1 cellular context compared by ENCODE assay signal in the genomic region with DNA sequence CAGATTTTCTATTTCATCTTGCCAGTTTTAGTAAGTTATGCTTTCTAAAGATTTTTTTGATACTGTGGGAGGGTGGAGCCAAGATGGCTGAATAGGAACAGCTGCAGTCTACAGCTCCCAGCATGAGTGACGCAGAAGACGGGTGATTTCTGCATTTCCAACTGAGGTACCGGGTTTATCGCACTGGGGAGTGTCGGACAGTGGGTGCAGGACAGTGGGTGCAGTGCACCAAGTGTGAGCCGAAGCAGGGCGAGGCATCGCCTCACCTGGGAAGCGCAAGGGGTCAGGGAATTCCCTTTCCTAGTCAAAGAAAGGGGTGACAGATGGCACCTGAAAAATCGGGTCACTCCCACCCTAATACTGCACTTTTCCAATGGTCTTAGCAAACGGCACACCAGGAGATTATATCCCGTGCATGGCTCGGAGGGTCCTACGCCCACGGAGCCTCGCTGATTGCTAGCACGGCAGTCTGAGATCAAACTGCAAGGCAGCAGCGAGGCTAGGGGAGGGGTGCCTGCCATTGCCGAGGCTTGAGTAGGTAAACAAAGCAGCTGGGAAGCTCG.
A peak's percentile ranks its signal among the peaks of the same experiment; 100 is the strongest.
TF ChIP-seq lines count a peak whose summit lies in the region.

No MANE protein-coding gene starts in this region.

TF ChIP-seq in K562, 482 proteins besides CTCF, POLR2A, EP300 and RAD21 (continued from another document):
- TF ChIP-seq IRF9 (tag; IDR thresholded peaks at IDR 0.05) (0 out of 2 replicates have a peak, but pooled peaks have one; percentile 26), MBD1 (CRISPR knock-in tag; IDR thresholded peaks at IDR 0.05) (peak; percentile 67; the same call in 1 of the 2 replicates), ZNF217 (CRISPR knock-in tag; IDR thresholded peaks at IDR 0.05) (0 out of 2 replicates have a peak, but pooled peaks have one; percentile 11), TRIM24 (IDR thresholded peaks at IDR 0.05) (peak; percentile 71 to 80; a peak in 3 of 4 replicates), YY1 (IDR thresholded peaks at IDR 0.05; ENCODE audit: borderline replicate concordance in 1 of 3, control insufficient read depth in 1 of 3, extremely low read depth in 1 of 3, insufficient read depth in 3 of 3, insufficient read length in 1 of 3, insufficient replicate concordance in 2 of 3, low read depth in 1 of 3, low read length in 2 of 3) (peak in 1 of 3 experiments; percentile 47), ZNF449 (CRISPR knock-in tag; IDR thresholded peaks at IDR 0.05) (0 out of 2 replicates have a peak, but pooled peaks have one; percentile 28), TRIM28 (IDR thresholded peaks at IDR 0.05) (peak; percentile 88), FOXK1 (CRISPR knock-in tag; IDR thresholded peaks at IDR 0.05; ENCODE audit: borderline replicate concordance) (0 out of 2 replicates have a peak, but pooled peaks have one; percentile 21)
- TF ChIP-seq, protein P1, sequence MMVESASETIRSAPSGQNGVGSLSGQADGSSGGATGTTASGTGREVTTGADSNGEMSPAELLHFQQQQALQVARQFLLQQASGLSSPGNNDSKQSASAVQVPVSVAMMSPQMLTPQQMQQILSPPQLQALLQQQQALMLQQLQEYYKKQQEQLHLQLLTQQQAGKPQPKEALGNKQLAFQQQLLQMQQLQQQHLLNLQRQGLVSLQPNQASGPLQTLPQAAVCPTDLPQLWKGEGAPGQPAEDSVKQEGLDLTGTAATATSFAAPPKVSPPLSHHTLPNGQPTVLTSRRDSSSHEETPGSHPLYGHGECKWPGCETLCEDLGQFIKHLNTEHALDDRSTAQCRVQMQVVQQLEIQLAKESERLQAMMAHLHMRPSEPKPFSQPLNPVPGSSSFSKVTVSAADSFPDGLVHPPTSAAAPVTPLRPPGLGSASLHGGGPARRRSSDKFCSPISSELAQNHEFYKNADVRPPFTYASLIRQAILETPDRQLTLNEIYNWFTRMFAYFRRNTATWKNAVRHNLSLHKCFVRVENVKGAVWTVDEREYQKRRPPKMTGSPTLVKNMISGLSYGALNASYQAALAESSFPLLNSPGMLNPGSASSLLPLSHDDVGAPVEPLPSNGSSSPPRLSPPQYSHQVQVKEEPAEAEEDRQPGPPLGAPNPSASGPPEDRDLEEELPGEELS (CRISPR knock-in tag; IDR thresholded peaks at IDR 0.05; ENCODE audit: borderline replicate concordance) = 0 out of 2 replicates have a peak, but pooled peaks have one; percentile 14
TF ChIP-seq in K562: peak in this region for 16; not testable (repeated sequence) for 466.
